In genomic region chr6:494394-494793, GRCh38 we compare ENCODE assay signal across 23 cellular contexts.
DNase-seq lines count a peak whose midpoint lies in the region; ATAC-seq and TF ChIP-seq lines count a peak whose summit lies in the region.
"Had no signal": no experiment of that assay in that cellular context is flagged by ENCODE, and none has a peak within 500 bp of the region (broad histone marks: within the 10 kb centered on the region; RNA-seq: fewer than 3 reads in every experiment).

No MANE protein-coding gene starts in this region.

- H3K4me1 Mint-ChIP-seq in stimulated activated naive CD8-positive, alpha-beta T cell treated with anti-CD3 and anti-CD28 coated beads, Interleukin-15, Interleukin-2, amounts not matched to agents 100 ng/mL and 50 ng/mL, for 24 hours (ENCODE audit: low read depth): peaks cover 98% of the 10 kb centered on the region
- H3K4me1 Mint-ChIP-seq in activated naive CD8-positive, alpha-beta T cell treated with anti-CD3 and anti-CD28 coated beads for 36 hours: peaks cover 92% of the 10 kb centered on the region
- peaks cover 98% of the 10 kb centered on the region for H3K4me1 Mint-ChIP-seq in stimulated activated naive CD8-positive, alpha-beta T cell treated with anti-CD3 and anti-CD28 coated beads, Interleukin-15, amount 100 ng/mL, for 72 hours
- no peaks in the 10 kb centered on the region for H3K4me1 Mint-ChIP-seq in GM23338
- H3K4me1 Mint-ChIP-seq: mesothelial cell of epicardium had no signal

- no peak overlapping the region for H2AFZ ChIP-seq in GM23338

- H3K4me3 ChIP-seq in GM23338: no peak overlapping the region
- H3K4me3 ChIP-seq: coronary artery had no signal

- H3K27me3 ChIP-seq in GM23338 (ENCODE audit: insufficient read depth): no peaks in the 10 kb centered on the region

- 0 out of 2 replicates have a peak, but pooled peaks cover 4% of the 10 kb centered on the region for H4K20me1 ChIP-seq in GM23338 (replicated peaks; ENCODE audit: insufficient read depth)

- no peak overlapping the region for H3K4me2 ChIP-seq in GM23338

- H3K4me3 Mint-ChIP-seq in stimulated activated naive CD8-positive, alpha-beta T cell treated with anti-CD3 and anti-CD28 coated beads, Interleukin-15, Interleukin-2, amounts not matched to agents 100 ng/mL and 50 ng/mL, for 24 hours: peak overlapping the region; percentile 35
- peak overlapping the region; percentile 40 for H3K4me3 Mint-ChIP-seq in activated naive CD8-positive, alpha-beta T cell treated with anti-CD3 and anti-CD28 coated beads for 36 hours
- H3K4me3 Mint-ChIP-seq in stimulated activated naive CD8-positive, alpha-beta T cell treated with anti-CD3 and anti-CD28 coated beads, Interleukin-15, amount 100 ng/mL, for 72 hours: peak overlapping the region; percentile 50 to 75
- no peak overlapping the region for H3K4me3 Mint-ChIP-seq in GM23338
- H3K4me3 Mint-ChIP-seq: mesothelial cell of epicardium, nephron had no signal

- no peak for TF ChIP-seq CTCF in GM23338 (conservative IDR thresholded peaks at IDR 0.05; ENCODE audit: low read depth in 2 of 2)

- ATAC-seq in activated CD4-positive, CD25-positive, alpha-beta regulatory T cell treated with anti-CD3 and anti-CD28 coated beads, Interleukin-2, amount 50 U/mL, for 24 hours: peak; percentile 9 to 25
- ATAC-seq in stimulated activated naive CD8-positive, alpha-beta T cell treated with anti-CD3 and anti-CD28 coated beads, Interleukin-15, Interleukin-2, amounts not matched to agents 100 U/mL and 50 U/mL, for 24 hours: no peak
- no peak for ATAC-seq in stimulated activated naive CD8-positive, alpha-beta T cell treated with anti-CD3 and anti-CD28 coated beads, Interleukin-15, amount 100 ng/mL, for 72 hours
- ATAC-seq in GM23338: no peak
- ATAC-seq: HepG2 had no signal

- H3K9me3 Mint-ChIP-seq in stimulated activated naive CD8-positive, alpha-beta T cell treated with anti-CD3 and anti-CD28 coated beads, Interleukin-15, Interleukin-2, amounts not matched to agents 100 ng/mL and 50 ng/mL, for 24 hours: no peaks in the 10 kb centered on the region
- peaks cover 13% of the 10 kb centered on the region for H3K9me3 Mint-ChIP-seq in activated naive CD8-positive, alpha-beta T cell treated with anti-CD3 and anti-CD28 coated beads for 36 hours
- H3K9me3 Mint-ChIP-seq in stimulated activated naive CD8-positive, alpha-beta T cell treated with anti-CD3 and anti-CD28 coated beads, Interleukin-15, amount 100 ng/mL, for 72 hours: no peaks in the 10 kb centered on the region
- H3K9me3 Mint-ChIP-seq in GM23338: no peaks in the 10 kb centered on the region

- peak overlapping the region; percentile 96 for H3K27ac Mint-ChIP-seq in stimulated activated naive CD8-positive, alpha-beta T cell treated with anti-CD3 and anti-CD28 coated beads, Interleukin-15, Interleukin-2, amounts not matched to agents 100 ng/mL and 50 ng/mL, for 24 hours
- peak overlapping the region; percentile 94 for H3K27ac Mint-ChIP-seq in activated naive CD8-positive, alpha-beta T cell treated with anti-CD3 and anti-CD28 coated beads for 36 hours
- H3K27ac Mint-ChIP-seq in stimulated activated naive CD8-positive, alpha-beta T cell treated with anti-CD3 and anti-CD28 coated beads, Interleukin-15, amount 100 ng/mL, for 72 hours: peak overlapping the region; percentile 82 to 90
- no peak overlapping the region for H3K27ac Mint-ChIP-seq in GM23338
- H3K27ac Mint-ChIP-seq: mesothelial cell of epicardium, nephron had no signal

- DNase-seq in activated CD4-positive, CD25-positive, alpha-beta regulatory T cell treated with anti-CD3 and anti-CD28 coated beads, Interleukin-2, amount 50 U/mL, for 72 hours: no peak
- no peak for DNase-seq in stimulated activated naive CD8-positive, alpha-beta T cell treated with anti-CD3 and anti-CD28 coated beads, Interleukin-15, Interleukin-2, amounts not matched to agents 100 U/mL and 50 U/mL, for 24 hours
- no peak for DNase-seq in activated naive CD8-positive, alpha-beta T cell treated with anti-CD3 and anti-CD28 coated beads for 36 hours
- DNase-seq in stimulated activated naive CD8-positive, alpha-beta T cell treated with anti-CD3 and anti-CD28 coated beads, Interleukin-15, amount 100 ng/mL, for 72 hours: no peak
- DNase-seq in NCI-H1105 (lab: John Stamatoyannopoulos, UW): no peak
- no peak for DNase-seq in GM23338 (ENCODE audit: low spot score)
- DNase-seq: AML-193, anterior cingulate cortex, COR-L47, DMS53, Karpas-422, kidney, NCI-H146, NCI-H2107, NCI-H774, RPMI8226, trophoblast cell had no signal

- H3K79me2 ChIP-seq in GM23338 (replicated peaks; ENCODE audit: insufficient read depth): no peaks in the 10 kb centered on the region

- H3K9me2 ChIP-seq in GM23338 (ENCODE audit: insufficient read depth): no peaks in the 10 kb centered on the region

- H3K27ac ChIP-seq in GM23338 (ENCODE audit: low read depth): no peak overlapping the region
- H3K27ac ChIP-seq: coronary artery had no signal

- no peaks in the 10 kb centered on the region for H3K27me3 Mint-ChIP-seq in stimulated activated naive CD8-positive, alpha-beta T cell treated with anti-CD3 and anti-CD28 coated beads, Interleukin-15, Interleukin-2, amounts not matched to agents 100 ng/mL and 50 ng/mL, for 24 hours
- H3K27me3 Mint-ChIP-seq in activated naive CD8-positive, alpha-beta T cell treated with anti-CD3 and anti-CD28 coated beads for 36 hours: no peaks in the 10 kb centered on the region
- H3K27me3 Mint-ChIP-seq in stimulated activated naive CD8-positive, alpha-beta T cell treated with anti-CD3 and anti-CD28 coated beads, Interleukin-15, amount 100 ng/mL, for 72 hours: no peaks in the 10 kb centered on the region
- H3K27me3 Mint-ChIP-seq in GM23338 (ENCODE audit: insufficient read depth, low read depth, poor library complexity): no peaks in the 10 kb centered on the region

- no peaks in the 10 kb centered on the region for H3K4me1 ChIP-seq in GM23338 (ENCODE audit: insufficient read depth)

- peaks cover 12% of the 10 kb centered on the region for H3K36me3 ChIP-seq in GM23338 (ENCODE audit: insufficient read depth)

- H3F3A ChIP-seq in GM23338 (replicated peaks; ENCODE audit: low read depth): no peaks in the 10 kb centered on the region

- H3K36me3 Mint-ChIP-seq in stimulated activated naive CD8-positive, alpha-beta T cell treated with anti-CD3 and anti-CD28 coated beads, Interleukin-15, Interleukin-2, amounts not matched to agents 100 ng/mL and 50 ng/mL, for 24 hours (ENCODE audit: low read depth): peaks cover 53% of the 10 kb centered on the region
- H3K36me3 Mint-ChIP-seq in activated naive CD8-positive, alpha-beta T cell treated with anti-CD3 and anti-CD28 coated beads for 36 hours: peaks cover 71% of the 10 kb centered on the region
- H3K36me3 Mint-ChIP-seq in GM23338 (ENCODE audit: low read depth): peaks cover 47% of the 10 kb centered on the region

TF ChIP-seq in GM23338, 12 proteins besides CTCF, POLR2A, EP300 and RAD21 (continues in another document):
- TF ChIP-seq ZNF331 (CRISPR knock-in tag; IDR thresholded peaks at IDR 0.05; ENCODE audit: low read depth): no peak
- no peak for TF ChIP-seq REST (IDR thresholded peaks at IDR 0.05; ENCODE audit: unreplicated experiment)
- no peak for TF ChIP-seq STAT1 (IDR thresholded peaks at IDR 0.05; ENCODE audit: unreplicated experiment)
- TF ChIP-seq EZH2 (IDR thresholded peaks at IDR 0.05; ENCODE audit: low read depth, unreplicated experiment): no peak
- TF ChIP-seq CREB1 (CRISPR knock-in tag; IDR thresholded peaks at IDR 0.05; ENCODE audit: low read depth): no peak
- TF ChIP-seq JUNB (IDR thresholded peaks at IDR 0.05; ENCODE audit: unreplicated experiment): no peak
- no peak for TF ChIP-seq NANOG (IDR thresholded peaks at IDR 0.05; ENCODE audit: borderline replicate concordance)
- TF ChIP-seq POLR2AphosphoS5 (IDR thresholded peaks at IDR 0.05; ENCODE audit: low read depth): no peak

Comparison
In these comparisons a context has a peak if more than half of its experiments do, and no peak if none do; other contexts are left out.
1. ATAC-seq: peak in activated CD4-positive, CD25-positive, alpha-beta regulatory T cell treated with anti-CD3 and anti-CD28 coated beads, Interleukin-2, amount 50 U/mL, for 24 hours (2 of 2); none in stimulated activated naive CD8-positive, alpha-beta T cell treated with anti-CD3 and anti-CD28 coated beads, Interleukin-15, Interleukin-2, amounts not matched to agents 100 U/mL and 50 U/mL, for 24 hours (single experiment), stimulated activated naive CD8-positive, alpha-beta T cell treated with anti-CD3 and anti-CD28 coated beads, Interleukin-15, amount 100 ng/mL, for 72 hours (single experiment) and GM23338 (single experiment).